19 cellular contexts compared by ENCODE assay signal in the genomic region with DNA sequence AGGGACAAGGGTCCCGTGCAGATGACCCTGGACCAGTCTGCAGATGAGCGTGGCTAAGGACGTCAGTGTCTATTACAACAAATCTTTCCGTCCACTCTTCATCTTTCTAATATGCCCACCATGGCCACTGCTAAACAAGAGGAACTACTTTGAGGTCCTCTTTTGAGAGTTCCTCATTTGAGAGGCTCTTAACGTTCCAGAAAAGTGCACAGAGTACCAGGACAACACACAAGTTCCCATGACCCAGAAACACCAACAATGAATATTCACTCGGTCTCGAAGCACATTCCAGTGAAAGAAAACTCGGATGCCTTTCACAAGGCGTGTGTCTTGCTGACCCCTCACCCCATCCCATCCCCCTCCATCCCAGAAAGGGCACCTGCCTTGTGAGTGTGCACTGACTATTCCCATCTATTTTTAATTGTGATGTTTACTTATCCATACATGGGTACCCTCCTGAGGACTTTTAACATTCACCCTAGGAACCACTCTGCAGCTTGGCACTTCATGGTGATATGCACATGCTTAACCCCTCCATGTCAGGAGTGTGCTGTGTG.
"Had no signal": no experiment of that assay in that cellular context is flagged by ENCODE, and none has a peak within 500 bp of the region (broad histone marks: within the 10 kb centered on the region; RNA-seq: fewer than 3 reads in every experiment).

No MANE protein-coding gene starts in this region.

- H3K79me2 ChIP-seq: parathyroid adenoma had no signal

- H3K9me3 ChIP-seq: heart left ventricle, psoas muscle, right lobe of liver, suprapubic skin, tibial artery, upper lobe of left lung had no signal

- H2AFZ ChIP-seq: parathyroid adenoma had no signal

- H3K9me3 Mint-ChIP-seq: nephron; stimulated activated effector memory CD8-positive, alpha-beta T cell treated with anti-CD3 and anti-CD28 coated beads, Interleukin-12 subunit alpha, Interleukin-12 subunit beta, amount 100 ng/mL, for 72 hours had no signal

- H3K4me3 Mint-ChIP-seq: nephron; stimulated activated effector memory CD8-positive, alpha-beta T cell treated with anti-CD3 and anti-CD28 coated beads, Interleukin-12 subunit alpha, Interleukin-12 subunit beta, amount 100 ng/mL, for 72 hours had no signal

- H3K9ac ChIP-seq: parathyroid adenoma had no signal

- H3K27me3 ChIP-seq: right lobe of liver, suprapubic skin, upper lobe of left lung had no signal

- DNase-seq: cortex of kidney; dorsolateral prefrontal cortex; effector memory CD4-positive, alpha-beta T cell; hippocampal formation; kidney glomerular epithelial cell; psoas muscle; retina; right lobe of liver; stimulated activated CD4-positive, alpha-beta T cell treated with anti-CD3 and anti-CD28 coated beads, Interleukin-4, amount 100 ng/mL, for 1 hour; stimulated activated CD8-positive, alpha-beta memory T cell treated with anti-CD3 and anti-CD28 coated beads, Interleukin-4, amount 100 ng/mL, for 48 hours; stimulated activated naive CD8-positive, alpha-beta T cell treated with anti-CD3 and anti-CD28 coated beads, Interleukin-15, Interleukin-2, amounts not matched to agents 100 U/mL and 50 U/mL, for 24 hours; tibial artery; upper lobe of left lung had no signal

- H3K36me3 Mint-ChIP-seq: stimulated activated effector memory CD8-positive, alpha-beta T cell treated with anti-CD3 and anti-CD28 coated beads, Interleukin-12 subunit alpha, Interleukin-12 subunit beta, amount 100 ng/mL, for 72 hours had no signal

- H3K27ac ChIP-seq: dorsolateral prefrontal cortex, heart left ventricle, parathyroid adenoma, psoas muscle, right lobe of liver, suprapubic skin, tibial artery, upper lobe of left lung had no signal

- H3K27ac Mint-ChIP-seq: nephron; stimulated activated effector memory CD8-positive, alpha-beta T cell treated with anti-CD3 and anti-CD28 coated beads, Interleukin-12 subunit alpha, Interleukin-12 subunit beta, amount 100 ng/mL, for 72 hours had no signal

- H3K4me1 Mint-ChIP-seq: nephron; stimulated activated effector memory CD8-positive, alpha-beta T cell treated with anti-CD3 and anti-CD28 coated beads, Interleukin-12 subunit alpha, Interleukin-12 subunit beta, amount 100 ng/mL, for 72 hours had no signal

- H3K4me1 ChIP-seq: heart left ventricle, parathyroid adenoma, psoas muscle, right lobe of liver, suprapubic skin, tibial artery, upper lobe of left lung had no signal

- ATAC-seq: esophagus mucosa; heart left ventricle; psoas muscle; right lobe of liver; stimulated activated effector memory CD8-positive, alpha-beta T cell treated with anti-CD3 and anti-CD28 coated beads, Interleukin-12 subunit alpha, Interleukin-12 subunit beta, amount 100 ng/mL, for 72 hours; stimulated activated naive CD8-positive, alpha-beta T cell treated with anti-CD3 and anti-CD28 coated beads, Interleukin-15, Interleukin-2, amounts not matched to agents 100 U/mL and 50 U/mL, for 24 hours had no signal
